ENCODE assay signal across 8 cellular contexts in genomic region chr5:172006378-172007152, GRCh38. TPM values are rescaled to one million over a fixed set of nuclear protein-coding genes. Genes with fewer than 3 reads are reported as not detected.
DNase-seq lines count a peak whose midpoint lies in the region; ATAC-seq and TF ChIP-seq lines count a peak whose summit lies in the region.

TSS of gene FBXW11 (minus strand) at chr5:172006638. CDS start at chr5:172006502, 136 bp downstream.

- no CpG with 5 or more reads among the region's 77 CpGs for WGBS in trophoblast cell (ENCODE audit: extremely low coverage, insufficient coverage, insufficient read length)
- WGBS in transverse colon (ENCODE audit: low coverage in 1 of 2), 2 donors: 0% methylated on average over 53 of the region's 77 CpGs; no CpG with 5 or more reads in 1 of the 2 donors

- no peak within 1 kb of the TSS for H3K23ac ChIP-seq in trophoblast cell (ENCODE audit: low read length)

- H3K4me1 ChIP-seq in cardiac muscle cell (ENCODE audit: low read depth) (peaks cover 25% of the 10 kb centered on the region), trophoblast cell (ENCODE audit: control insufficient read depth in 1 of 2, insufficient read depth in 2 of 2, low read length in 2 of 2) (peaks cover 3 to 11% of the 10 kb centered on the region in 2 experiments), transverse colon (peaks cover 17 to 46% (median 42%) of the 10 kb centered on the region in 4 donors)

- in situ Hi-C loops in transverse colon (cut with MboI; ENCODE audit: low pct_ligation_motif_present in 1 of 4, low pct_unique_long_range_greater_than_20kb in 1 of 4, low sequenced_read_pairs in 3 of 4): no loop called here

- no peaks in the 10 kb centered on the region for H3K36me3 ChIP-seq in cardiac muscle cell
- H3K36me3 ChIP-seq in trophoblast cell (ENCODE audit: control insufficient read depth in 1 of 2, insufficient read depth in 2 of 2, low read length in 2 of 2): no peaks in the 10 kb centered on the region
- no peaks in the 10 kb centered on the region for H3K36me3 ChIP-seq in transverse colon

- peak within 1 kb of the TSS; percentile 79 for H2AK5ac ChIP-seq in trophoblast cell (ENCODE audit: low read length)

- peak within 1 kb of the TSS; percentile 98 for H4K8ac ChIP-seq in trophoblast cell (ENCODE audit: low read depth, low read length)

- DNase-seq in GM12864 (ENCODE audit: low read depth) (peak; percentile 96), NCI-H1417 (lab: John Stamatoyannopoulos, UW) (peak; percentile 94 to 95 (median 94)), SW 1271 (lab: John Stamatoyannopoulos, UW) (peak; percentile 96 to 98), cardiac muscle cell (ENCODE audit: low read depth in 1 of 2, low spot score in 1 of 2) (peak; percentile 97), trophoblast cell (peak; percentile 98 to 99), transverse colon (peak; percentile 97)
- peak; percentile 96 for DNase-seq in activated naive CD8-positive, alpha-beta T cell treated with anti-CD3 and anti-CD28 coated beads, Interleukin-2, amount 50 U/mL, for 24 hours

- no peaks in the 10 kb centered on the region for H3K27me3 Mint-ChIP-seq in activated naive CD8-positive, alpha-beta T cell treated with anti-CD3 and anti-CD28 coated beads, Interleukin-2, amount 50 U/mL, for 24 hours

- ATAC-seq in HG02759 (IDR thresholded peaks at IDR 0.05; ENCODE audit: unreplicated experiment): peak; percentile 88
- peak; percentile 88 for ATAC-seq in activated naive CD8-positive, alpha-beta T cell treated with anti-CD3 and anti-CD28 coated beads, Interleukin-2, amount 50 U/mL, for 24 hours

- peaks cover 59% of the 10 kb centered on the region for H3K4me1 Mint-ChIP-seq in activated naive CD8-positive, alpha-beta T cell treated with anti-CD3 and anti-CD28 coated beads, Interleukin-2, amount 50 U/mL, for 24 hours

- H3K9me3 ChIP-seq in cardiac muscle cell (ENCODE audit: low read depth) (no peaks in the 10 kb centered on the region), trophoblast cell (ENCODE audit: insufficient read depth, low read depth, low read length) (no peaks in the 10 kb centered on the region), transverse colon (no peaks in the 10 kb centered on the region)

- H4K91ac ChIP-seq in trophoblast cell (ENCODE audit: low read depth, low read length): peak within 1 kb of the TSS; percentile 97

- H3K4me3 ChIP-seq in GM12864 (ENCODE audit: low read depth, low read length) (peak within 1 kb of the TSS; percentile 87), cardiac muscle cell (peak within 1 kb of the TSS; percentile 90), trophoblast cell (ENCODE audit: low read depth, low read length) (peak within 1 kb of the TSS; percentile 93), transverse colon (peak within 1 kb of the TSS; percentile 74 to 95 (median 87))

- H3K14ac ChIP-seq in trophoblast cell (ENCODE audit: low read length): peak within 1 kb of the TSS; percentile 98

- H3K79me1 ChIP-seq in trophoblast cell (ENCODE audit: low read length): peaks cover 14% of the 10 kb centered on the region

- TF ChIP-seq CTCF in GM12864 (IDR thresholded peaks at IDR 0.05; ENCODE audit: low read depth, low read length, missing control alignments) (no peak), cardiac muscle cell (IDR thresholded peaks at IDR 0.05; ENCODE audit: low read depth, low read length) (no peak), transverse colon (IDR thresholded peaks at IDR 0.05) (no peak)

- H3K27ac ChIP-seq in cardiac muscle cell (peak within 1 kb of the TSS; percentile 96), trophoblast cell (ENCODE audit: low read depth, low read length) (peak within 1 kb of the TSS; percentile 89), transverse colon (peak within 1 kb of the TSS; percentile 95 to 96 (median 96))

- peak within 1 kb of the TSS; percentile 95 for H3K4ac ChIP-seq in trophoblast cell (ENCODE audit: low read depth, low read length)

- peak within 1 kb of the TSS; percentile 65 for H3K4me2 ChIP-seq in trophoblast cell (ENCODE audit: low read length)

- peak; percentile 88 for TF ChIP-seq POLR2A in transverse colon (IDR thresholded peaks at IDR 0.05)

- peak within 1 kb of the TSS; percentile 96 for H3K4me3 Mint-ChIP-seq in activated naive CD8-positive, alpha-beta T cell treated with anti-CD3 and anti-CD28 coated beads, Interleukin-2, amount 50 U/mL, for 24 hours

- no peak for TF ChIP-seq EP300 in transverse colon (IDR thresholded peaks at IDR 0.05; ENCODE audit: low read depth)

- peak within 1 kb of the TSS; percentile 94 for H3K18ac ChIP-seq in trophoblast cell (ENCODE audit: low read length)

- peak within 1 kb of the TSS; percentile 93 for H4K12ac ChIP-seq in trophoblast cell (ENCODE audit: low read depth, low read length)

- H2AFZ ChIP-seq in trophoblast cell (ENCODE audit: insufficient read depth, low read length, poor library complexity): peak within 1 kb of the TSS; percentile 89

- intact Hi-C loops in transverse colon (cut with DNase I; ENCODE audit: low total_unique reads): no loop called here

- no peaks in the 10 kb centered on the region for H3K9me3 Mint-ChIP-seq in activated naive CD8-positive, alpha-beta T cell treated with anti-CD3 and anti-CD28 coated beads, Interleukin-2, amount 50 U/mL, for 24 hours

- peak within 1 kb of the TSS; percentile 98 for H2BK5ac ChIP-seq in trophoblast cell (ENCODE audit: low read depth, low read length, poor library complexity)

- H2BK120ac ChIP-seq in trophoblast cell (ENCODE audit: insufficient read depth, low read length, poor library complexity): peak within 1 kb of the TSS; percentile 97

- peak within 1 kb of the TSS; percentile 96 for H3K9ac ChIP-seq in trophoblast cell (ENCODE audit: low read length)

- peaks cover 18% of the 10 kb centered on the region for H3K79me2 ChIP-seq in trophoblast cell (ENCODE audit: control insufficient read depth, insufficient read depth, low read length, poor library complexity)

- no peaks in the 10 kb centered on the region for H3K27me3 ChIP-seq in cardiac muscle cell
- H3K27me3 ChIP-seq in trophoblast cell (ENCODE audit: insufficient read depth, low read length): no peaks in the 10 kb centered on the region
- H3K27me3 ChIP-seq in transverse colon: no peaks in the 10 kb centered on the region

- H3K27ac Mint-ChIP-seq in activated naive CD8-positive, alpha-beta T cell treated with anti-CD3 and anti-CD28 coated beads, Interleukin-2, amount 50 U/mL, for 24 hours: peak within 1 kb of the TSS; percentile 99

- peaks cover 21% of the 10 kb centered on the region for H3K36me3 Mint-ChIP-seq in activated naive CD8-positive, alpha-beta T cell treated with anti-CD3 and anti-CD28 coated beads, Interleukin-2, amount 50 U/mL, for 24 hours (ENCODE audit: low read depth)

- peak within 1 kb of the TSS; percentile 74 for H2BK12ac ChIP-seq in trophoblast cell (ENCODE audit: low read length)

RNA-seq across cellular contexts. Expression of gene FBXW11, which starts in this region (rescaled TPM):
- total RNA-seq in cardiac muscle cell (78.9 and 98.0 TPM in 2 replicates), transverse colon (10 to 100 TPM; 22.8 to 44.8 (median 40.3) TPM)
- polyA plus RNA-seq in cardiac muscle cell: 59.0 and 82.3 TPM in 2 replicates
- 24.2 and 25.2 TPM in 2 replicates for polyA plus RNA-seq in trophoblast cell (2013)

Comparison
In these comparisons a context has a peak if more than half of its experiments do, and no peak if none do; other contexts are left out.
1. Peak in every context shown above with its lines: DNase-seq, ATAC-seq, H3K4me3 ChIP-seq and H3K27ac ChIP-seq.